17 cellular contexts compared by ENCODE assay signal in genomic region chr9:34777667-34778066, GRCh38.
"Had no signal": no experiment of that assay in that cellular context is flagged by ENCODE, and none has a peak within 500 bp of the region (broad histone marks: within the 10 kb centered on the region; RNA-seq: fewer than 3 reads in every experiment).

No MANE protein-coding gene starts in this region.

- DNase-seq: activated CD4-positive, alpha-beta T cell treated with anti-CD3 and anti-CD28 coated beads for 48 hours; activated CD8-positive, alpha-beta T cell treated with anti-CD3 and anti-CD28 coated beads for 36 hours; activated effector memory CD4-positive, alpha-beta T cell treated with Interleukin-2 at 50 U/mL for 16 hours; activated naive CD4-positive, alpha-beta T cell treated with anti-CD3 and anti-CD28 coated beads, Interleukin-2, amount 50 U/mL, for 16 hours; activated T-cell treated with anti-CD3 and anti-CD28 coated beads, Interleukin-2, amount 50 U/mL, for 4 hours; gastrocnemius medialis; left colon; mammary epithelial cell; natural killer cell; small intestine; stimulated activated CD4-positive, alpha-beta T cell treated with anti-CD3 and anti-CD28 coated beads, Interleukin-4, amount 100 ng/mL, for 4 hours; stimulated activated CD8-positive, alpha-beta memory T cell treated with anti-CD3 and anti-CD28 coated beads, Interleukin-4, amount 100 ng/mL, for 48 hours; stimulated activated naive CD8-positive, alpha-beta T cell treated with anti-CD3 and anti-CD28 coated beads, Interleukin-15, Interleukin-2, amounts not matched to agents 100 U/mL and 50 U/mL, for 24 hours; trophoblast cell had no signal

- H3K27ac ChIP-seq: epithelial cell of prostate, gastrocnemius medialis, right atrium auricular region, suprapubic skin had no signal

- H3K27me3 ChIP-seq: gastrocnemius medialis, right atrium auricular region, suprapubic skin had no signal

- H3K4me1 ChIP-seq: gastrocnemius medialis, right atrium auricular region had no signal

- H3K4me3 ChIP-seq: gastrocnemius medialis, right atrium auricular region, suprapubic skin had no signal

- H3K9me3 ChIP-seq: gastrocnemius medialis, suprapubic skin had no signal

- H3K36me3 ChIP-seq: gastrocnemius medialis, right atrium auricular region, suprapubic skin had no signal
